In genomic region chr3:38077073-38077472, GRCh38 we compare ENCODE assay signal across 10 cellular contexts. TPM values are rescaled to one million over a fixed set of nuclear protein-coding genes. Genes with fewer than 3 reads are reported as not detected.
DNase-seq lines count a peak whose midpoint lies in the region; ATAC-seq, FAIRE-seq and TF ChIP-seq lines count a peak whose summit lies in the region.
"Not testable (repeated sequence)": the region's sequence is repeated elsewhere in the genome, so short reads cannot be mapped to it uniquely, and the experiment has no call there.
"Had no signal": no experiment of that assay in that cellular context is flagged by ENCODE, and none has a peak within 500 bp of the region (broad histone marks: within the 10 kb centered on the region; RNA-seq: fewer than 3 reads in every experiment).

No MANE protein-coding gene starts in this region.

- in situ Hi-C loops in K562 (cut with MboI) = not testable (repeated sequence)

- not testable (repeated sequence) for FAIRE-seq in A549 (lab: Jason Lieb, UNC); K562 (lab: Jason Lieb, UNC)

- not testable (repeated sequence) for H3K4me3 ChIP-seq in A549; K562; endodermal cell (ENCODE audit: low read length)

- H3K9ac ChIP-seq in K562 (ENCODE audit: insufficient read depth in 1 of 2, low read depth in 2 of 2, low read length in 2 of 2); endodermal cell (ENCODE audit: extremely low read depth, low read length, poor library complexity, severe bottlenecking): not testable (repeated sequence)

- H3K4me1 ChIP-seq in A549; K562 (replicated peaks in 1 of 2; ENCODE audit: control insufficient read depth in 2 of 2, insufficient read depth in 2 of 2, low read length in 2 of 2); endodermal cell (ENCODE audit: control insufficient read depth, insufficient read depth, low read length): not testable (repeated sequence)

- peak overlapping the region; percentile 13 for H3K27ac Mint-ChIP-seq in activated T-helper 17 cell treated with anti-CD3 and anti-CD28 coated beads, Interleukin-2, amount 50 U/mL, for 72 hours
- H3K27ac Mint-ChIP-seq in activated naive CD8-positive, alpha-beta T cell treated with anti-CD3 and anti-CD28 coated beads, Interleukin-2, amount 50 U/mL, for 24 hours = peak overlapping the region; percentile 22
- peak overlapping the region; percentile 11 for H3K27ac Mint-ChIP-seq in central memory CD8-positive, alpha-beta T cell (ENCODE audit: low read depth)
- peak overlapping the region; percentile 52 for H3K27ac Mint-ChIP-seq in endodermal cell
- peak overlapping the region; percentile 10 for H3K27ac Mint-ChIP-seq in stimulated activated effector memory CD8-positive, alpha-beta T cell treated with anti-CD3 and anti-CD28 coated beads, Interleukin-12 subunit alpha, Interleukin-12 subunit beta, amount 100 ng/mL, for 72 hours

- not testable (repeated sequence) for H3K9me1 ChIP-seq in K562 (ENCODE audit: control insufficient read depth, insufficient read depth, low read length)

- H3K36me3 Mint-ChIP-seq in activated T-helper 17 cell treated with anti-CD3 and anti-CD28 coated beads, Interleukin-2, amount 50 U/mL, for 72 hours (ENCODE audit: low read depth); activated naive CD8-positive, alpha-beta T cell treated with anti-CD3 and anti-CD28 coated beads, Interleukin-2, amount 50 U/mL, for 24 hours (ENCODE audit: low read depth); central memory CD8-positive, alpha-beta T cell (ENCODE audit: insufficient read depth); stimulated activated effector memory CD8-positive, alpha-beta T cell treated with anti-CD3 and anti-CD28 coated beads, Interleukin-12 subunit alpha, Interleukin-12 subunit beta, amount 100 ng/mL, for 72 hours: not testable (repeated sequence)
- peaks cover 22% of the 10 kb centered on the region for H3K36me3 Mint-ChIP-seq in endodermal cell (ENCODE audit: low read depth)

- H4K20me1 ChIP-seq in K562 (replicated peaks; ENCODE audit: control insufficient read depth, insufficient read depth, low read length) = not testable (repeated sequence)

- not testable (repeated sequence) for TF ChIP-seq EP300 in A549 (IDR thresholded peaks at IDR 0.05); K562 (IDR thresholded peaks at IDR 0.05; ENCODE audit: low read length)

- H3K4me2 ChIP-seq in A549; K562 (ENCODE audit: insufficient read depth, low read length): not testable (repeated sequence)

- H3K27me3 ChIP-seq in K562 (ENCODE audit: control insufficient read depth in 2 of 2, insufficient read depth in 2 of 2, low read length in 2 of 2) = peaks cover 10 to 12% of the 10 kb centered on the region in 2 experiments; a peak in 4 of 5 replicates
- H3K27me3 ChIP-seq in endodermal cell (ENCODE audit: control insufficient read depth, insufficient read depth, low read length, poor library complexity, severe bottlenecking) = not testable (repeated sequence)

- TF ChIP-seq RAD21 in A549 (conservative IDR thresholded peaks at IDR 0.05 in 1 of 2, IDR thresholded peaks at IDR 0.05 in 1 of 2); K562 (CRISPR knock-in tag; conservative IDR thresholded peaks at IDR 0.05 in 1 of 2, IDR thresholded peaks at IDR 0.05 in 1 of 2): not testable (repeated sequence)

- intact Hi-C loops in K562 (cut with micrococcal nuclease) = not testable (repeated sequence)

- not testable (repeated sequence) for H2AFZ ChIP-seq in K562 (ENCODE audit: low read depth, low read length)

- POLR2A ChIA-PET in A549 (lab: Yijun Ruan, JAX); K562 (lab: Yijun Ruan, JAX): not testable (repeated sequence)

- not testable (repeated sequence) for H3K79me2 ChIP-seq in K562 (ENCODE audit: control insufficient read depth, insufficient read depth, low read length)

- DNase-seq in A549 (ENCODE audit: low read depth in 1 of 2, low spot score in 1 of 2); activated naive CD8-positive, alpha-beta T cell treated with anti-CD3 and anti-CD28 coated beads, Interleukin-2, amount 50 U/mL, for 24 hours; K562 (ENCODE audit: extremely low read depth in 1 of 4, low spot score in 3 of 4); central memory CD8-positive, alpha-beta T cell (ENCODE audit: low spot score in 2 of 2); endodermal cell; stimulated activated effector memory CD8-positive, alpha-beta T cell treated with anti-CD3 and anti-CD28 coated beads, Interleukin-12 subunit alpha, Interleukin-12 subunit beta, amount 100 ng/mL, for 72 hours (ENCODE audit: low spot score in 2 of 2): not testable (repeated sequence)

- not testable (repeated sequence) for H3K4me1 Mint-ChIP-seq in activated T-helper 17 cell treated with anti-CD3 and anti-CD28 coated beads, Interleukin-2, amount 50 U/mL, for 72 hours; activated naive CD8-positive, alpha-beta T cell treated with anti-CD3 and anti-CD28 coated beads, Interleukin-2, amount 50 U/mL, for 24 hours; central memory CD8-positive, alpha-beta T cell; stimulated activated effector memory CD8-positive, alpha-beta T cell treated with anti-CD3 and anti-CD28 coated beads, Interleukin-12 subunit alpha, Interleukin-12 subunit beta, amount 100 ng/mL, for 72 hours
- peaks cover 29% of the 10 kb centered on the region for H3K4me1 Mint-ChIP-seq in endodermal cell

- BruUV-seq in K562 (replicated peaks; lab: Mats Ljungman, UMichigan) = not testable (repeated sequence)

- ATAC-seq in A549; activated T-helper 17 cell treated with anti-CD3 and anti-CD28 coated beads, Interleukin-2, amount 50 U/mL, for 72 hours (replicated peaks); activated naive CD8-positive, alpha-beta T cell treated with anti-CD3 and anti-CD28 coated beads, Interleukin-2, amount 50 U/mL, for 24 hours; K562; central memory CD8-positive, alpha-beta T cell (replicated peaks; ENCODE audit: extremely low read depth, poor library complexity, severe bottlenecking); stimulated activated effector memory CD8-positive, alpha-beta T cell treated with anti-CD3 and anti-CD28 coated beads, Interleukin-12 subunit alpha, Interleukin-12 subunit beta, amount 100 ng/mL, for 72 hours: not testable (repeated sequence)

- not testable (repeated sequence) for H3K4me3 Mint-ChIP-seq in activated T-helper 17 cell treated with anti-CD3 and anti-CD28 coated beads, Interleukin-2, amount 50 U/mL, for 72 hours; activated naive CD8-positive, alpha-beta T cell treated with anti-CD3 and anti-CD28 coated beads, Interleukin-2, amount 50 U/mL, for 24 hours; central memory CD8-positive, alpha-beta T cell; endodermal cell; stimulated activated effector memory CD8-positive, alpha-beta T cell treated with anti-CD3 and anti-CD28 coated beads, Interleukin-12 subunit alpha, Interleukin-12 subunit beta, amount 100 ng/mL, for 72 hours

- TF ChIP-seq POLR2A in A549 (IDR thresholded peaks at IDR 0.05; ENCODE audit: low read length); K562 (conservative IDR thresholded peaks at IDR 0.05): not testable (repeated sequence)

- not testable (repeated sequence) for H3K36me3 ChIP-seq in K562 (ENCODE audit: control insufficient read depth, insufficient read depth, low read length); endodermal cell (ENCODE audit: control insufficient read depth, insufficient read depth, low read length)

- H3K9me3 ChIP-seq in A549; K562 (replicated peaks; ENCODE audit: control insufficient read depth, insufficient read depth, low read depth, low read length); endodermal cell (ENCODE audit: control insufficient read depth, low read length): not testable (repeated sequence)

- not testable (repeated sequence) for TF ChIP-seq CTCF in A549 (IDR thresholded peaks at IDR 0.05); K562 (IDR thresholded peaks at IDR 0.05 in 2 of 3, conservative IDR thresholded peaks at IDR 0.05 in 1 of 3; ENCODE audit: insufficient read depth in 2 of 3, low read depth in 1 of 3, low read length in 3 of 3); endodermal cell (conservative IDR thresholded peaks at IDR 0.05)

- H3K27ac ChIP-seq in A549; K562 (ENCODE audit: extremely low read depth, low read depth, low read length); endodermal cell (ENCODE audit: low read depth, low read length): not testable (repeated sequence)

- H3K27me3 Mint-ChIP-seq in activated T-helper 17 cell treated with anti-CD3 and anti-CD28 coated beads, Interleukin-2, amount 50 U/mL, for 72 hours; activated naive CD8-positive, alpha-beta T cell treated with anti-CD3 and anti-CD28 coated beads, Interleukin-2, amount 50 U/mL, for 24 hours; central memory CD8-positive, alpha-beta T cell; endodermal cell (ENCODE audit: insufficient read depth): not testable (repeated sequence)

- 33% methylated on average over 3 of the region's 3 CpGs for WGBS in A549 (ENCODE audit: missing lambda C conversion rate)
- WGBS in K562 (ENCODE audit: insufficient coverage, low coverage, missing lambda C conversion rate) = 0% methylated on average over 1 of the region's 3 CpGs
- 78 to 88% methylated on average over 1 of the region's 3 CpGs for WGBS in endodermal cell (ENCODE audit: insufficient coverage in 1 of 2, insufficient read length in 1 of 2), 2 experiments

- CTCF ChIA-PET in A549 (lab: Yijun Ruan, JAX) = interaction anchor here (0.6 kb wide), 1 partner anchor 171 kb away, joined by 4 read pairs; no protein-coding TSS in a partner anchor
- CTCF ChIA-PET in K562 (lab: Yijun Ruan, JAX; ENCODE audit: low intra/inter-chr PET ratio) = not testable (repeated sequence)

- H3K9me3 Mint-ChIP-seq in activated T-helper 17 cell treated with anti-CD3 and anti-CD28 coated beads, Interleukin-2, amount 50 U/mL, for 72 hours; activated naive CD8-positive, alpha-beta T cell treated with anti-CD3 and anti-CD28 coated beads, Interleukin-2, amount 50 U/mL, for 24 hours; central memory CD8-positive, alpha-beta T cell; stimulated activated effector memory CD8-positive, alpha-beta T cell treated with anti-CD3 and anti-CD28 coated beads, Interleukin-12 subunit alpha, Interleukin-12 subunit beta, amount 100 ng/mL, for 72 hours: not testable (repeated sequence)
- H3K9me3 Mint-ChIP-seq in endodermal cell = peaks cover 10% of the 10 kb centered on the region

RNA-seq across cellular contexts. Expression of gene DLEC1, which starts 38.1 kb away (rescaled TPM):
- 0.10 and 0.13 TPM in 2 replicates for polyA plus RNA-seq in A549 (2011; rRNA removed)
- polyA plus RNA-seq in A549 (2012; cell fraction: cytosol; rRNA removed) = under 0.01 TPM in 1 of 2 replicates, not detected in the other
- polyA plus RNA-seq in A549 (2012; cell fraction: nucleus; rRNA removed) = 0.01 and 0.02 TPM in 2 replicates
- polyA plus RNA-seq in A549 (2017; fragmentation: RNase III; extraction: RNeasy Plus Mini Kit Qiagen cat#74134 plus additional on column Dnase treatment) = 0.03 to 0.07 TPM in 2 of 3 replicates, not detected in the other
- polyA minus RNA-seq in A549 (2011; rRNA and poly(A)+ RNA removed) = 0.10 and 1.3 TPM in 2 replicates
- total RNA-seq in activated T-helper 17 cell treated with anti-CD3 and anti-CD28 coated beads, Interleukin-2, amount 50 U/mL, for 72 hours = 1 to 10 TPM; 1.2 to 2.0 TPM
- total RNA-seq in K562 (2011; cell fraction: chromatin; rRNA removed; ENCODE audit: low replicate concordance) = 0.12 TPM in 1 of 2 replicates, not detected in the other
- not detected in 2 replicates for total RNA-seq in K562 (2011; cell fraction: nucleolus; rRNA removed)
- not detected in 2 replicates for total RNA-seq in K562 (2011; cell fraction: nucleoplasm; rRNA removed)
- not detected in 2 replicates for total RNA-seq in K562 (2014; rRNA removed)
- not detected in 2 replicates for total RNA-seq in K562 (2014; rRNA removed; fragmentation: Illumina TruSeq; extraction: Trizol)
- total RNA-seq in K562 (2015; rRNA removed; fragmentation: Illumina TruSeq; extraction: Trizol) = not detected in 2 replicates
- total RNA-seq in K562 (2021) = 0.02 TPM in 1 of 2 replicates, not detected in the other
- polyA plus RNA-seq in K562 (2011; rRNA removed) = not detected in 2 replicates
- polyA plus RNA-seq in K562 (2011; cell fraction: cytosol; rRNA removed) = 0.01 TPM in 1 of 2 replicates, not detected in the other
- 0.06 and 0.18 TPM in 2 replicates for polyA plus RNA-seq in K562 (2011; cell fraction: nucleus; rRNA removed)
- 0.10 and 0.18 TPM in 2 replicates for polyA plus RNA-seq in K562 (2012)
- polyA plus RNA-seq in K562 (2014; fragmentation: Illumina TruSeq; extraction: Trizol) = not detected in 2 replicates
- under 1 TPM; 0.07 to 0.08 TPM for polyA plus RNA-seq in K562 (2014; fragmentation: Nextera tagmentation; extraction: Ambion mirVana)
- polyA plus RNA-seq in K562 (2014; rRNA removed) = not detected in 2 replicates
- not detected in 2 replicates for polyA minus RNA-seq in K562 (2011; rRNA and poly(A)+ RNA removed)
- not detected in 2 replicates for polyA minus RNA-seq in K562 (2011; cell fraction: cytosol; rRNA and poly(A)+ RNA removed)
- polyA minus RNA-seq in K562 (2011; cell fraction: nucleus; rRNA and poly(A)+ RNA removed) = not detected in 2 replicates
- total RNA-seq in endodermal cell = 1 to 10 TPM; 3.9 to 6.0 TPM
- polyA plus RNA-seq in endodermal cell (2013, experiment 1 of 2) = 1.5 TPM
- polyA plus RNA-seq in endodermal cell (2013, experiment 2 of 2) = 0.83 TPM
- total RNA-seq: A172, A673, Daoy had no signal

RNA-seq across cellular contexts. Expression of gene PLCD1, which starts 47.6 kb away (rescaled TPM):
- polyA plus RNA-seq in A549 (2011; rRNA removed) (4.8 and 6.0 TPM in 2 replicates), A549 (2017; fragmentation: RNase III; extraction: RNeasy Plus Mini Kit Qiagen cat#74134 plus additional on column Dnase treatment) (3.7 to 5.3 TPM (median 3.9 TPM) in 3 replicates), K562 (2011; rRNA removed) (209 and 284 TPM in 2 replicates), K562 (2014; fragmentation: Illumina TruSeq; extraction: Trizol) (135 and 145 TPM in 2 replicates), K562 (2014; fragmentation: Nextera tagmentation; extraction: Ambion mirVana) (10 to 100 TPM in 1 of 2 experiments, 1 to 10 TPM in 1; 5.4 to 11.0 TPM), K562 (2014; rRNA removed) (116 and 140 TPM in 2 replicates)
- 3.5 and 3.8 TPM in 2 replicates for polyA plus RNA-seq in A549 (2012; cell fraction: cytosol; rRNA removed)
- polyA plus RNA-seq in A549 (2012; cell fraction: nucleus; rRNA removed) = 14.1 TPM in 2 replicates
- 8.1 and 11.0 TPM in 2 replicates for polyA minus RNA-seq in A549 (2011; rRNA and poly(A)+ RNA removed)
- total RNA-seq in activated T-helper 17 cell treated with anti-CD3 and anti-CD28 coated beads, Interleukin-2, amount 50 U/mL, for 72 hours = 10 to 100 TPM; 17.7 to 24.4 TPM
- 283 and 655 TPM in 2 replicates for total RNA-seq in K562 (2011; cell fraction: chromatin; rRNA removed; ENCODE audit: low replicate concordance)
- total RNA-seq in K562 (2011; cell fraction: nucleolus; rRNA removed) = 463 and 540 TPM in 2 replicates
- 244 and 351 TPM in 2 replicates for total RNA-seq in K562 (2011; cell fraction: nucleoplasm; rRNA removed)
- total RNA-seq in K562 (2014; rRNA removed) (152 and 190 TPM in 2 replicates), K562 (2014; rRNA removed; fragmentation: Illumina TruSeq; extraction: Trizol) (60.7 and 88.3 TPM in 2 replicates), K562 (2015; rRNA removed; fragmentation: Illumina TruSeq; extraction: Trizol) (47.5 and 50.1 TPM in 2 replicates), K562 (2021) (149 and 161 TPM in 2 replicates), endodermal cell (10 to 100 TPM; 54.3 to 66.6 TPM)
- polyA plus RNA-seq in K562 (2011; cell fraction: cytosol; rRNA removed) = 214 and 249 TPM in 2 replicates
- 1,089 and 1,150 TPM in 2 replicates for polyA plus RNA-seq in K562 (2011; cell fraction: nucleus; rRNA removed)
- polyA plus RNA-seq in K562 (2012) = 67.9 and 83.7 TPM in 2 replicates
- polyA minus RNA-seq in K562 (2011; rRNA and poly(A)+ RNA removed) = 191 and 192 TPM in 2 replicates
- polyA minus RNA-seq in K562 (2011; cell fraction: cytosol; rRNA and poly(A)+ RNA removed) = 144 and 183 TPM in 2 replicates
- polyA minus RNA-seq in K562 (2011; cell fraction: nucleus; rRNA and poly(A)+ RNA removed) = 158 and 240 TPM in 2 replicates
- 45.4 TPM for polyA plus RNA-seq in endodermal cell (2013, experiment 1 of 2)
- 46.2 TPM for polyA plus RNA-seq in endodermal cell (2013, experiment 2 of 2)

RNA-seq across cellular contexts. Expression of gene ACAA1, which starts 59.9 kb away (rescaled TPM):
- polyA plus RNA-seq in A549 (2011; rRNA removed) = 34.8 and 36.8 TPM in 2 replicates
- 62.4 and 68.2 TPM in 2 replicates for polyA plus RNA-seq in A549 (2012; cell fraction: cytosol; rRNA removed)
- polyA plus RNA-seq in A549 (2012; cell fraction: nucleus; rRNA removed) = 96.5 and 116 TPM in 2 replicates
- polyA plus RNA-seq in A549 (2017; fragmentation: RNase III; extraction: RNeasy Plus Mini Kit Qiagen cat#74134 plus additional on column Dnase treatment) = 52.3 to 54.9 TPM (median 53.2 TPM) in 3 replicates
- 43.0 and 44.9 TPM in 2 replicates for polyA minus RNA-seq in A549 (2011; rRNA and poly(A)+ RNA removed)
- 10 to 100 TPM; 67.5 to 82.8 TPM for total RNA-seq in activated T-helper 17 cell treated with anti-CD3 and anti-CD28 coated beads, Interleukin-2, amount 50 U/mL, for 72 hours
- 89.1 and 251 TPM in 2 replicates for total RNA-seq in K562 (2011; cell fraction: chromatin; rRNA removed; ENCODE audit: low replicate concordance)
- total RNA-seq in K562 (2011; cell fraction: nucleolus; rRNA removed) = 210 and 237 TPM in 2 replicates
- 121 and 146 TPM in 2 replicates for total RNA-seq in K562 (2011; cell fraction: nucleoplasm; rRNA removed)
- 55.0 and 66.3 TPM in 2 replicates for total RNA-seq in K562 (2014; rRNA removed)
- 23.6 and 34.5 TPM in 2 replicates for total RNA-seq in K562 (2014; rRNA removed; fragmentation: Illumina TruSeq; extraction: Trizol)
- 53.5 and 62.3 TPM in 2 replicates for total RNA-seq in K562 (2015; rRNA removed; fragmentation: Illumina TruSeq; extraction: Trizol)
- 66.8 and 67.9 TPM in 2 replicates for total RNA-seq in K562 (2021)
- 60.2 and 92.0 TPM in 2 replicates for polyA plus RNA-seq in K562 (2011; rRNA removed)
- polyA plus RNA-seq in K562 (2011; cell fraction: cytosol; rRNA removed) = 63.6 and 69.7 TPM in 2 replicates
- polyA plus RNA-seq in K562 (2011; cell fraction: nucleus; rRNA removed) = 347 and 373 TPM in 2 replicates
- polyA plus RNA-seq in K562 (2012) = 60.7 and 67.7 TPM in 2 replicates
- 54.5 and 57.2 TPM in 2 replicates for polyA plus RNA-seq in K562 (2014; fragmentation: Illumina TruSeq; extraction: Trizol)
- 1 to 10 TPM; 4.0 to 7.9 TPM for polyA plus RNA-seq in K562 (2014; fragmentation: Nextera tagmentation; extraction: Ambion mirVana)
- 88.9 and 96.0 TPM in 2 replicates for polyA plus RNA-seq in K562 (2014; rRNA removed)
- polyA minus RNA-seq in K562 (2011; rRNA and poly(A)+ RNA removed) = 66.3 and 72.1 TPM in 2 replicates
- polyA minus RNA-seq in K562 (2011; cell fraction: cytosol; rRNA and poly(A)+ RNA removed) = 31.5 and 38.0 TPM in 2 replicates
- polyA minus RNA-seq in K562 (2011; cell fraction: nucleus; rRNA and poly(A)+ RNA removed) = 111 and 182 TPM in 2 replicates
- total RNA-seq in endodermal cell = 10 to 100 TPM; 40.1 to 43.7 TPM
- polyA plus RNA-seq in endodermal cell (2013, experiment 1 of 2) = 26.1 TPM
- 20.7 TPM for polyA plus RNA-seq in endodermal cell (2013, experiment 2 of 2)
